ENCODE assay signal across 8 cellular contexts in the genomic region with DNA sequence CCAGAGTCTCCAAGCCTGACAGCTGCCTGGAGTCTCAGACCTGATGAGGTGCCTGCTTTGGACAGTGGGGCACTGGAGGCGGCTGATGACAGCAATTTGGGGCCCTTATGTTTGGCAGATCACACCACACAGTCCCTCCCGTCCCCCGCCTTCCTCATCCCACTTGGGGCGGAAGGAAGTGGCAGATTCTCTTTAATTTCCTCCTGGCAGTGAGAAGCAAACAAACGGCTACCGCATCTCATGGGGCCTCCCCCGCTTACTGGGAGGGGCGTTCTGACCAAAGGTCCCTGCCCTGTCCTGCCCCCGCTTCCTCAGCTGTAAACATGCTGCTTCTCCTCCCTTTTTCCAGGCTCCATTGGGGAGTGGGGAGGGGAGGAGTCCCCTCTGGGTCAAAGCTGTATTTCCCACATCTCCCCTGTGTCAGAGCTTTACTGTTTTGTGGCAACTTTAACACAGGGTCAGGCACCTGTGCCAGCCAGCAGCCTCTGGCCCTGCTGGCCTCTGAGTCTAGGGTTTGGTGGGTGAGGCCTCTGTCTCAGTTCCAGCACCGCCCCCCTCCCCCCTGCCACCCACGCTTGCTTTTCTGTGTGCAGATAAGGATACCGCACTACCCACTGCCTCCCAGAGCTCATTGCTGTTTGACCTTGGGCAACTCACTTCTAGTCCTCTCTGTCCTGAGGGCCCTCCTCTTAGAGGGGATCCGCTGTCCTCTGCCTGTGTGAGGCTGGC. TPM values are rescaled to one million over a fixed set of nuclear protein-coding genes. Genes with fewer than 3 reads are reported as not detected.
A peak's percentile ranks its signal among the peaks of the same experiment; 100 is the strongest.
DNase-seq lines count a peak whose midpoint lies in the region; ATAC-seq, FAIRE-seq and TF ChIP-seq lines count a peak whose summit lies in the region.

No MANE protein-coding gene starts in this region.

- peak overlapping the region; percentile 52 for H3K9ac ChIP-seq in adipocyte (ENCODE audit: low read length)

- no peaks in the 10 kb centered on the region for H3K27me3 ChIP-seq in CD4-positive, CD25-positive, alpha-beta regulatory T cell (ENCODE audit: control insufficient read depth, insufficient read depth, low read length)
- H3K27me3 ChIP-seq in adipocyte (replicated peaks; ENCODE audit: control insufficient read depth, insufficient read depth, low read length) (no peaks in the 10 kb centered on the region), lung (ENCODE audit: control insufficient read depth, insufficient read depth) (no peaks in the 10 kb centered on the region)

- peaks cover 2% of the 10 kb centered on the region for H3K36me3 ChIP-seq in CD4-positive, CD25-positive, alpha-beta regulatory T cell (ENCODE audit: control insufficient read depth, insufficient read depth, low read length)
- peaks cover 32% of the 10 kb centered on the region for H3K36me3 ChIP-seq in adipocyte (ENCODE audit: control insufficient read depth, insufficient read depth, low read length, severe bottlenecking)
- peaks cover 0 to 13% of the 10 kb centered on the region in 2 donors for H3K36me3 ChIP-seq in lung (ENCODE audit: control insufficient read depth in 2 of 2, insufficient read depth in 2 of 2, low read length in 2 of 2)

- peak overlapping the region; percentile 77 to 93 (median 88) for H3K4me3 Mint-ChIP-seq in CD4-positive, CD25-positive, alpha-beta regulatory T cell
- peak overlapping the region; percentile 60 for H3K4me3 Mint-ChIP-seq in T-helper 1 cell treated with Interleukin-12 subunit alpha and Interleukin-12 subunit beta and Interleukin-4 antibody, amounts not matched to agents 30 μg/mL and 1 μg/mL, for 36 hours

- peak overlapping the region; percentile 73 for H3K27ac ChIP-seq in CD4-positive, CD25-positive, alpha-beta regulatory T cell (ENCODE audit: insufficient read depth, low read length, poor library complexity, severe bottlenecking)
- H3K27ac ChIP-seq in lung (ENCODE audit: low read depth in 1 of 2, low read length in 1 of 2), result peak overlapping the region; percentile 59 to 60

- peaks cover 14% of the 10 kb centered on the region for H3K36me3 Mint-ChIP-seq in CD4-positive, CD25-positive, alpha-beta regulatory T cell
- H3K36me3 Mint-ChIP-seq in T-helper 1 cell treated with Interleukin-12 subunit alpha and Interleukin-12 subunit beta and Interleukin-4 antibody, amounts not matched to agents 30 μg/mL and 1 μg/mL, for 36 hours (ENCODE audit: low read depth), result peaks cover 23% of the 10 kb centered on the region

- DNase-seq in CD4-positive, CD25-positive, alpha-beta regulatory T cell, result peak; percentile 49 to 92 (median 59)
- DNase-seq in adipocyte (ENCODE audit: low read depth), result no peak
- peak; percentile 75 for DNase-seq in lung (ENCODE audit: low spot score)
- peak; percentile 72 for DNase-seq in stimulated activated CD8-positive, alpha-beta memory T cell treated with anti-CD3 and anti-CD28 coated beads, Interleukin-4, amount 100 ng/mL, for 24 hours (ENCODE audit: low read depth)
- no peak for DNase-seq in GM12892 (ENCODE audit: insufficient read length)

- H3K27me3 Mint-ChIP-seq in CD4-positive, CD25-positive, alpha-beta regulatory T cell, result no peaks in the 10 kb centered on the region
- no peaks in the 10 kb centered on the region for H3K27me3 Mint-ChIP-seq in T-helper 1 cell treated with Interleukin-12 subunit alpha and Interleukin-12 subunit beta and Interleukin-4 antibody, amounts not matched to agents 30 μg/mL and 1 μg/mL, for 36 hours (ENCODE audit: low read depth)

- ATAC-seq in CD4-positive, CD25-positive, alpha-beta regulatory T cell (ENCODE audit: low read depth in 2 of 2), result peak; percentile 43 to 52
- ATAC-seq in lung (ENCODE audit: insufficient read depth, low FRiP score) (peak; percentile 44), HG02840 (IDR thresholded peaks at IDR 0.05; ENCODE audit: low FRiP score, unreplicated experiment) (no peak), GM18873 (IDR thresholded peaks at IDR 0.05; ENCODE audit: low FRiP score, unreplicated experiment) (no peak)

- H3K4me1 ChIP-seq in CD4-positive, CD25-positive, alpha-beta regulatory T cell (ENCODE audit: control insufficient read depth, insufficient read depth, low read length, poor library complexity, severe bottlenecking), result peaks cover 90% of the 10 kb centered on the region
- H3K4me1 ChIP-seq in adipocyte (ENCODE audit: control insufficient read depth, insufficient read depth, low read length), result peaks cover 46% of the 10 kb centered on the region
- H3K4me1 ChIP-seq in lung (ENCODE audit: control insufficient read depth in 2 of 2, insufficient read depth in 2 of 2, low read length in 2 of 2), result peaks cover 0 to 47% of the 10 kb centered on the region in 2 donors

- no peak for TF ChIP-seq POLR2A in GM12892 (IDR thresholded peaks at IDR 0.05; ENCODE audit: low read depth, low read length)

- peak overlapping the region; percentile 95 to 96 (median 96) for H3K27ac Mint-ChIP-seq in CD4-positive, CD25-positive, alpha-beta regulatory T cell
- H3K27ac Mint-ChIP-seq in T-helper 1 cell treated with Interleukin-12 subunit alpha and Interleukin-12 subunit beta and Interleukin-4 antibody, amounts not matched to agents 30 μg/mL and 1 μg/mL, for 36 hours, result peak overlapping the region; percentile 91

- WGBS in lung, 2 donors, result 8 to 21% methylated on average over 13 of the region's 13 CpGs

- no peaks in the 10 kb centered on the region for H3K9me3 ChIP-seq in CD4-positive, CD25-positive, alpha-beta regulatory T cell (ENCODE audit: control insufficient read depth in 2 of 2, low read length in 2 of 2)
- no peaks in the 10 kb centered on the region for H3K9me3 ChIP-seq in adipocyte (ENCODE audit: control insufficient read depth, low read length)
- no peaks in the 10 kb centered on the region for H3K9me3 ChIP-seq in lung (ENCODE audit: control insufficient read depth in 2 of 2, insufficient read depth in 1 of 2, low read length in 1 of 2)

- no peaks in the 10 kb centered on the region for H3K9me3 Mint-ChIP-seq in CD4-positive, CD25-positive, alpha-beta regulatory T cell
- no peaks in the 10 kb centered on the region for H3K9me3 Mint-ChIP-seq in T-helper 1 cell treated with Interleukin-12 subunit alpha and Interleukin-12 subunit beta and Interleukin-4 antibody, amounts not matched to agents 30 μg/mL and 1 μg/mL, for 36 hours

- TF ChIP-seq CTCF in lung (IDR thresholded peaks at IDR 0.05; ENCODE audit: control extremely low read depth, extremely low read depth), result no peak

- H3K4me1 Mint-ChIP-seq in CD4-positive, CD25-positive, alpha-beta regulatory T cell, result peaks cover 4 to 90% (median 72%) of the 10 kb centered on the region in 4 donors
- H3K4me1 Mint-ChIP-seq in T-helper 1 cell treated with Interleukin-12 subunit alpha and Interleukin-12 subunit beta and Interleukin-4 antibody, amounts not matched to agents 30 μg/mL and 1 μg/mL, for 36 hours (ENCODE audit: low read depth), result peaks cover 81% of the 10 kb centered on the region

- H3K4me3 ChIP-seq in CD4-positive, CD25-positive, alpha-beta regulatory T cell (ENCODE audit: low read depth, low read length), result peak overlapping the region; percentile 45
- H3K4me3 ChIP-seq in adipocyte (ENCODE audit: low read length) (no peak overlapping the region), lung (no peak overlapping the region)

- no peak for FAIRE-seq in GM12892 (lab: Jason Lieb, UNC)

RNA-seq across cellular contexts. Expression of gene NFATC3, which starts 5.4 kb away (rescaled TPM):
- 115 TPM for total RNA-seq in CD4-positive, CD25-positive, alpha-beta regulatory T cell
- polyA plus RNA-seq in CD4-positive, CD25-positive, alpha-beta regulatory T cell, result 10 to 100 TPM; 52.0 to 67.5 (median 56.6) TPM
- total RNA-seq in lung, result 10 to 100 TPM; 56.0 to 69.6 TPM
- polyA plus RNA-seq in lung, result 10 to 100 TPM; 13.5 to 15.5 TPM
- polyA plus RNA-seq in GM12892 (2012; ENCODE audit: missing spikeins), result 12.3 TPM

RNA-seq across cellular contexts. Expression of gene DUS2, which starts 56.7 kb away (rescaled TPM):
- 15.2 TPM for total RNA-seq in CD4-positive, CD25-positive, alpha-beta regulatory T cell
- 10 to 100 TPM in 2 of 4 donors, 1 to 10 TPM in 2; 7.7 to 11.5 (median 10.3) TPM for polyA plus RNA-seq in CD4-positive, CD25-positive, alpha-beta regulatory T cell
- 10 to 100 TPM; 14.2 to 17.1 TPM for total RNA-seq in lung
- 10 to 100 TPM in 1 of 2 donors, 1 to 10 TPM in 1; 8.1 to 13.2 TPM for polyA plus RNA-seq in lung
- 17.7 TPM for polyA plus RNA-seq in GM12892 (2012; ENCODE audit: missing spikeins)

RNA-seq across cellular contexts. Expression of gene DDX28, which starts 56.7 kb away (rescaled TPM):
- total RNA-seq in CD4-positive, CD25-positive, alpha-beta regulatory T cell, result 14.9 TPM
- polyA plus RNA-seq in CD4-positive, CD25-positive, alpha-beta regulatory T cell, result 10 to 100 TPM; 48.0 to 68.2 (median 63.9) TPM
- 10 to 100 TPM in 1 of 2 donors, 1 to 10 TPM in 1; 6.6 to 12.5 TPM for total RNA-seq in lung
- polyA plus RNA-seq in lung, result 10 to 100 TPM in 1 of 2 donors, 1 to 10 TPM in 1; 9.4 to 14.5 TPM
- polyA plus RNA-seq in GM12892 (2012; ENCODE audit: missing spikeins), result 10.6 TPM

Comparison
In these comparisons a context has a peak if more than half of its experiments do, and no peak if none do; other contexts are left out.
1. ATAC-seq: peak in CD4-positive, CD25-positive, alpha-beta regulatory T cell (2 of 2) and lung (single experiment); none in HG02840 (single experiment) and GM18873 (single experiment).
2. DNase-seq: peak in CD4-positive, CD25-positive, alpha-beta regulatory T cell (3 of 3), lung (single experiment) and stimulated activated CD8-positive, alpha-beta memory T cell treated with anti-CD3 and anti-CD28 coated beads, Interleukin-4, amount 100 ng/mL, for 24 hours (single experiment); none in adipocyte (single experiment) and GM12892 (single experiment).